Comparison of ENCODE assay signal across 11 cellular contexts in the genomic region with DNA sequence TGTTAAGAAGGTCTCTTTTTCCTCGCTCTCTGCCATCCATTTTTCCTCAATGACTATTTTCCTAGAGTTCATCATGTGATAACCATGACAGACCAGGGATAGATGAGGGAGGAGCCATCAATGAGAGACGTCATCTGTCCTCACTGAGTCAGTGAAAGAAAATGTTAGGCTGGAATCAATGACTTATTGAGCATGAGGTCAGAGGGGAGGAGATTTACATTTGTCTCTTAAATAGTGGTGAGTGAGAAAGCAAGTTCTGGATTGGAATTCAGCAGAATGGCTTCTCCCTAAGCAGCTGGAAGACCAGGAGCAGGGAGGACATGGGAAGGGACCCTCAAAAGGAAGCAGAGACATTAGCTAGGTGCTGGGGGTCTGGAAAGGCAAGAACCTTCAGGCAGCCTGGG. TPM values are rescaled to one million over a fixed set of nuclear protein-coding genes. Genes with fewer than 3 reads are reported as not detected.
DNase-seq lines count a peak whose midpoint lies in the region; ATAC-seq and TF ChIP-seq lines count a peak whose summit lies in the region.
"Had no signal": no experiment of that assay in that cellular context is flagged by ENCODE, and none has a peak within 500 bp of the region (broad histone marks: within the 10 kb centered on the region; RNA-seq: fewer than 3 reads in every experiment).

No MANE protein-coding gene starts in this region.

- H3K9me3 ChIP-seq in transverse colon (no peaks in the 10 kb centered on the region), colonic mucosa (no peaks in the 10 kb centered on the region)
- H3K9me3 ChIP-seq: HAP-1, heart right ventricle had no signal

- no peak overlapping the region for H3K4me3 Mint-ChIP-seq in activated T-cell treated with anti-CD3 and anti-CD28 coated beads, Interleukin-2, amount 50 U/mL, for 72 hours

- H3K36me3 ChIP-seq in transverse colon: no peaks in the 10 kb centered on the region
- no peaks in the 10 kb centered on the region for H3K36me3 ChIP-seq in colonic mucosa
- H3K36me3 ChIP-seq: HAP-1, heart right ventricle had no signal

- in situ Hi-C loops in transverse colon (cut with MboI; ENCODE audit: low pct_ligation_motif_present in 1 of 4, low pct_unique_long_range_greater_than_20kb in 1 of 4, low sequenced_read_pairs in 3 of 4): no loop called here

- TF ChIP-seq POLR2A in transverse colon (IDR thresholded peaks at IDR 0.05): no peak

- H3K27ac Mint-ChIP-seq in activated T-cell treated with anti-CD3 and anti-CD28 coated beads, Interleukin-2, amount 50 U/mL, for 72 hours: peak overlapping the region; percentile 34

- H3K27me3 ChIP-seq in transverse colon (no peaks in the 10 kb centered on the region), colonic mucosa (no peaks in the 10 kb centered on the region)
- H3K27me3 ChIP-seq: heart right ventricle had no signal

- TF ChIP-seq CTCF in transverse colon (IDR thresholded peaks at IDR 0.05) (no peak), colonic mucosa (IDR thresholded peaks at IDR 0.05) (no peak)

- intact Hi-C loops in transverse colon (cut with DNase I; ENCODE audit: low total_unique reads) (no loop called here), colonic mucosa (cut with DNase I) (no loop called here)

- H3K9ac ChIP-seq in colonic mucosa (ENCODE audit: low read depth in 2 of 2, low read length in 2 of 2): no peak overlapping the region

- no peak for DNase-seq in activated T-cell treated with anti-CD3 and anti-CD28 coated beads, Interleukin-2, amount 50 U/mL, for 72 hours
- no peak for DNase-seq in activated T-cell treated with anti-CD3 and anti-CD28 coated beads, Interleukin-2, amount 50 U/mL, for 48 hours
- DNase-seq in T1000 (lab: John Stamatoyannopoulos, UW) (peak; percentile 46), foreskin melanocyte (peak; percentile 97), transverse colon (no peak), NCI-H187 treated with DMSO at 0.1 percent for 48 hours (lab: John Stamatoyannopoulos, UW) (no peak), colonic mucosa (no peak)
- no peak for DNase-seq in activated CD8-positive, alpha-beta memory T cell treated with anti-CD3 and anti-CD28 coated beads for 24 hours
- DNase-seq: heart right ventricle, NCI-H187 had no signal

- 43 to 61% methylated on average over 1 to 2 of the region's 2 CpGs for WGBS in transverse colon (ENCODE audit: low coverage in 1 of 2), 2 donors

- H3K4me1 Mint-ChIP-seq in activated T-cell treated with anti-CD3 and anti-CD28 coated beads, Interleukin-2, amount 50 U/mL, for 72 hours (ENCODE audit: low read depth): peaks cover 85% of the 10 kb centered on the region

- no peak for TF ChIP-seq EP300 in transverse colon (IDR thresholded peaks at IDR 0.05; ENCODE audit: low read depth)

- H3K9me3 Mint-ChIP-seq in activated T-cell treated with anti-CD3 and anti-CD28 coated beads, Interleukin-2, amount 50 U/mL, for 72 hours: no peaks in the 10 kb centered on the region

- H3K4me1 ChIP-seq in transverse colon (peaks cover 15 to 65% (median 36%) of the 10 kb centered on the region in 4 donors), colonic mucosa (peaks cover 12% of the 10 kb centered on the region)
- H3K4me1 ChIP-seq: HAP-1 had no signal

- H3K36me3 Mint-ChIP-seq in activated T-cell treated with anti-CD3 and anti-CD28 coated beads, Interleukin-2, amount 50 U/mL, for 72 hours (ENCODE audit: insufficient read depth in 2 of 2): no peaks in the 10 kb centered on the region

- H3K27me3 Mint-ChIP-seq in activated T-cell treated with anti-CD3 and anti-CD28 coated beads, Interleukin-2, amount 50 U/mL, for 72 hours (ENCODE audit: low read depth): no peaks in the 10 kb centered on the region

- ATAC-seq in activated T-cell treated with anti-CD3 and anti-CD28 coated beads, Interleukin-2, amount 50 U/mL, for 72 hours (replicated peaks in 1 of 2): no peak

- peak overlapping the region in 3 of 4 donors; percentile 18 to 82 (median 38) for H3K27ac ChIP-seq in transverse colon
- no peak overlapping the region for H3K27ac ChIP-seq in colonic mucosa
- H3K27ac ChIP-seq: heart right ventricle had no signal

- H3K4me3 ChIP-seq in transverse colon (no peak overlapping the region), colonic mucosa (no peak overlapping the region)
- H3K4me3 ChIP-seq: HAP-1, heart right ventricle had no signal

RNA-seq across cellular contexts. Expression of a gene that starts 28.2 kb away (rescaled TPM):
- total RNA-seq in activated T-cell treated with anti-CD3 and anti-CD28 coated beads, Interleukin-2, amount 50 U/mL, for 72 hours: 10 to 100 TPM; 66.5 to 78.0 TPM
- 10 to 100 TPM; 56.1 to 93.0 (median 73.7) TPM for total RNA-seq in transverse colon
- total RNA-seq in colonic mucosa: 10 to 100 TPM; 57.6 to 74.2 TPM

Comparison
In these comparisons a context has a peak if more than half of its experiments do, and no peak if none do; other contexts are left out.
1. DNase-seq: peak in T1000 (single experiment) and foreskin melanocyte (single experiment); none in activated T-cell treated with anti-CD3 and anti-CD28 coated beads, Interleukin-2, amount 50 U/mL, for 72 hours (0 of 2), activated T-cell treated with anti-CD3 and anti-CD28 coated beads, Interleukin-2, amount 50 U/mL, for 48 hours (0 of 2), transverse colon (single experiment), activated CD8-positive, alpha-beta memory T cell treated with anti-CD3 and anti-CD28 coated beads for 24 hours (single experiment), NCI-H187 treated with DMSO at 0.1 percent for 48 hours (single experiment) and colonic mucosa (single experiment).